Comparison of ENCODE assay signal across 14 cellular contexts in genomic region chr10:48459270-48460147, GRCh38.
DNase-seq lines count a peak whose midpoint lies in the region; ATAC-seq and TF ChIP-seq lines count a peak whose summit lies in the region.
"Had no signal": no experiment of that assay in that cellular context is flagged by ENCODE, and none has a peak within 500 bp of the region (broad histone marks: within the 10 kb centered on the region; RNA-seq: fewer than 3 reads in every experiment).

No MANE protein-coding gene starts in this region.

- no peak overlapping the region for H3K4me3 ChIP-seq in H7 (ENCODE audit: insufficient read depth, low read depth, low read length)
- H3K4me3 ChIP-seq in coronary artery, result no peak overlapping the region
- H3K4me3 ChIP-seq in neuronal stem cell (ENCODE audit: low read length in 2 of 2), result no peak overlapping the region
- H3K4me3 ChIP-seq: gastroesophageal sphincter had no signal

- ATAC-seq in GM21825 (IDR thresholded peaks at IDR 0.05; ENCODE audit: unreplicated experiment), result no peak
- ATAC-seq: gastroesophageal sphincter had no signal

- no peak overlapping the region for H2AFZ ChIP-seq in neuronal stem cell (ENCODE audit: low read length)

- H3K9ac ChIP-seq in neuronal stem cell (ENCODE audit: low read depth, low read length, poor library complexity), result no peak overlapping the region

- DNase-seq in ELF-1 (ENCODE audit: low read depth, low spot score) (peak; percentile 34), H7 (peak; percentile 87), coronary artery (ENCODE audit: low spot score) (peak; percentile 69), neuronal stem cell (ENCODE audit: low spot score) (no peak), SK-N-DZ (ENCODE audit: low spot score) (no peak), GOT3 (lab: John Stamatoyannopoulos, UW) (no peak)
- no peak for DNase-seq in stimulated activated naive CD4-positive, alpha-beta T cell treated with Interleukin-2 at 50 U/mL for 16 hours (lab: John Stamatoyannopoulos, UW)
- DNase-seq: DMS 273 treated with DMSO at 0.1 percent for 48 hours; KBM-7; NCI-H1417; nucleus accumbens; stimulated activated CD4-positive, alpha-beta T cell treated with anti-CD3 and anti-CD28 coated beads, Interleukin-4, amount 100 ng/mL, for 4 hours had no signal

- H3K18ac ChIP-seq in neuronal stem cell (ENCODE audit: low read length), result peak overlapping the region; percentile 59

- no peak overlapping the region for H2BK5ac ChIP-seq in neuronal stem cell (ENCODE audit: low read length)

- WGBS in neuronal stem cell (ENCODE audit: extremely low coverage in 2 of 2, insufficient read length in 2 of 2, insufficient replicate concordance in 1 of 2), 2 donors, result no CpG with 5 or more reads among the region's 23 CpGs

- no peaks in the 10 kb centered on the region for H3K27me3 ChIP-seq in H7 (ENCODE audit: control insufficient read depth, insufficient read depth, low read length)
- H3K27me3 ChIP-seq in neuronal stem cell (ENCODE audit: control insufficient read depth in 3 of 3, insufficient read depth in 3 of 3, low read depth in 1 of 3, low read length in 3 of 3), result peaks cover 0 to 2% (median 0%) of the 10 kb centered on the region in 3 experiments

- H2AK5ac ChIP-seq in neuronal stem cell (ENCODE audit: low read depth, low read length), result no peak overlapping the region

- no peak overlapping the region for H4K91ac ChIP-seq in neuronal stem cell (ENCODE audit: low read depth, low read length, poor library complexity)

- peak overlapping the region; percentile 41 for H3K14ac ChIP-seq in neuronal stem cell (ENCODE audit: low read length)

- H3K79me1 ChIP-seq in neuronal stem cell (ENCODE audit: low read depth, low read length), result peaks cover 7% of the 10 kb centered on the region

- no peak overlapping the region for H2BK12ac ChIP-seq in neuronal stem cell (ENCODE audit: low read length)

- H2BK15ac ChIP-seq in neuronal stem cell (ENCODE audit: low read length), result no peak overlapping the region

- H3K36me3 ChIP-seq in H7 (replicated peaks; ENCODE audit: control insufficient read depth, insufficient read depth, low read length) (no peaks in the 10 kb centered on the region), neuronal stem cell (replicated peaks in 1 of 2; ENCODE audit: control insufficient read depth in 2 of 2, insufficient read depth in 2 of 2, low read length in 2 of 2) (no peaks in the 10 kb centered on the region)
- H3K36me3 ChIP-seq: gastroesophageal sphincter had no signal

- no peak overlapping the region for H3K4ac ChIP-seq in neuronal stem cell (ENCODE audit: low read length)

- H3K4me1 ChIP-seq in neuronal stem cell (ENCODE audit: control insufficient read depth in 2 of 2, insufficient read depth in 1 of 2, low read depth in 1 of 2, low read length in 2 of 2), result peaks cover 0 to 6% of the 10 kb centered on the region in 2 donors

- H3K27ac ChIP-seq in coronary artery, result no peak overlapping the region
- H3K27ac ChIP-seq in neuronal stem cell (replicated peaks; ENCODE audit: low read length), result no peak overlapping the region
- H3K27ac ChIP-seq: gastroesophageal sphincter had no signal

- no peaks in the 10 kb centered on the region for H3K9me3 ChIP-seq in neuronal stem cell (replicated peaks in 1 of 2; ENCODE audit: control insufficient read depth in 2 of 2, insufficient read depth in 1 of 2, low read depth in 1 of 2, low read length in 2 of 2)
- H3K9me3 ChIP-seq: gastroesophageal sphincter had no signal

- H3K4me2 ChIP-seq in neuronal stem cell (ENCODE audit: insufficient read depth, low read length, poor library complexity, severe bottlenecking), result no peak overlapping the region

- TF ChIP-seq CTCF in coronary artery (IDR thresholded peaks at IDR 0.05), result no peak

- H3K23ac ChIP-seq in neuronal stem cell (ENCODE audit: low read depth, low read length, poor library complexity), result no peak overlapping the region

- H2BK120ac ChIP-seq in neuronal stem cell (ENCODE audit: low read depth, low read length), result no peak overlapping the region

- H4K8ac ChIP-seq in neuronal stem cell (ENCODE audit: low read depth, low read length), result no peak overlapping the region

Comparison
In these comparisons a context has a peak if more than half of its experiments do, and no peak if none do; other contexts are left out.
1. DNase-seq: peak in ELF-1 (single experiment), H7 (single experiment) and coronary artery (single experiment); none in neuronal stem cell (single experiment), SK-N-DZ (single experiment), GOT3 (single experiment) and stimulated activated naive CD4-positive, alpha-beta T cell treated with Interleukin-2 at 50 U/mL for 16 hours (single experiment).